2 cellular contexts compared by ENCODE assay signal in genomic region chr16:20327444-20328041, GRCh38.
TF ChIP-seq lines count a peak whose summit lies in the region.

GP2 (minus strand) TSS chr16:20327513; CDS start chr16:20326431, 1,082 bp downstream.

TF ChIP-seq in GM23338, 12 proteins besides CTCF, POLR2A, EP300 and RAD21:
- no peak for TF ChIP-seq ZNF331 (CRISPR knock-in tag; IDR thresholded peaks at IDR 0.05; ENCODE audit: low read depth)
- TF ChIP-seq EZH2phosphoT487 (IDR thresholded peaks at IDR 0.05; ENCODE audit: unreplicated experiment): no peak
- no peak for TF ChIP-seq NANOG (IDR thresholded peaks at IDR 0.05; ENCODE audit: borderline replicate concordance)
- no peak for TF ChIP-seq ZNF114 (CRISPR knock-in tag; IDR thresholded peaks at IDR 0.05)
- no peak for TF ChIP-seq REST (IDR thresholded peaks at IDR 0.05; ENCODE audit: unreplicated experiment)
- TF ChIP-seq ZNF462 (CRISPR knock-in tag; IDR thresholded peaks at IDR 0.05): no peak
- no peak for TF ChIP-seq CREB1 (CRISPR knock-in tag; IDR thresholded peaks at IDR 0.05; ENCODE audit: low read depth)
- TF ChIP-seq EZH2 (IDR thresholded peaks at IDR 0.05; ENCODE audit: low read depth, unreplicated experiment): no peak
- TF ChIP-seq JUNB (IDR thresholded peaks at IDR 0.05; ENCODE audit: unreplicated experiment): no peak
- TF ChIP-seq ETS1 (IDR thresholded peaks at IDR 0.05): no peak
- no peak for TF ChIP-seq STAT1 (IDR thresholded peaks at IDR 0.05; ENCODE audit: unreplicated experiment)
- no peak for TF ChIP-seq POLR2AphosphoS5 (IDR thresholded peaks at IDR 0.05; ENCODE audit: low read depth)

TF ChIP-seq in K562, 482 proteins besides CTCF, POLR2A, EP300 and RAD21:
- TF ChIP-seq CBX1 (IDR thresholded peaks at IDR 0.05; ENCODE audit: low read depth) (no peak), SRF (CRISPR knock-in tag; IDR thresholded peaks at IDR 0.05) (no peak), PML (IDR thresholded peaks at IDR 0.05; ENCODE audit: low read length) (no peak), ZNF512 (tag; IDR thresholded peaks at IDR 0.05) (no peak), TRIM24 (IDR thresholded peaks at IDR 0.05) (no peak), ATF2 (CRISPR knock-in tag; IDR thresholded peaks at IDR 0.05) (no peak), ZNF280A (IDR thresholded peaks at IDR 0.05; ENCODE audit: low read depth, partially characterized antibody) (no peak), E2F1 (CRISPR knock-in tag; IDR thresholded peaks at IDR 0.05) (no peak), ZBTB40 (IDR thresholded peaks at IDR 0.05) (no peak), ZBTB40 (CRISPR knock-in tag; IDR thresholded peaks at IDR 0.05) (no peak), ZNF507 (tag; conservative IDR thresholded peaks at IDR 0.05) (no peak), COPS2 (conservative IDR thresholded peaks at IDR 0.05) (no peak), SAP30 (IDR thresholded peaks at IDR 0.05; ENCODE audit: borderline replicate concordance, insufficient read depth, low read depth, low read length, poor library complexity, severe bottlenecking) (no peak), ZFP30 (CRISPR knock-in tag; IDR thresholded peaks at IDR 0.05; ENCODE audit: borderline replicate concordance) (no peak)
